20 cellular contexts compared by ENCODE assay signal in genomic region chr7:103888603-103889153, GRCh38.
"Had no signal": no experiment of that assay in that cellular context is flagged by ENCODE, and none has a peak within 500 bp of the region (broad histone marks: within the 10 kb centered on the region; RNA-seq: fewer than 3 reads in every experiment).

No MANE protein-coding gene starts in this region.

- H3K27ac ChIP-seq: epithelial cell of prostate, esophagus squamous epithelium, gastroesophageal sphincter, left ventricle myocardium inferior, testis, upper lobe of right lung had no signal

- H3K9me3 ChIP-seq: esophagus squamous epithelium, gastroesophageal sphincter, mucosa of descending colon, testis, upper lobe of right lung had no signal

- H3K36me3 ChIP-seq: esophagus squamous epithelium, gastroesophageal sphincter, left ventricle myocardium inferior, tibial nerve, upper lobe of right lung had no signal

- H3K4me3 Mint-ChIP-seq: dendritic cell treated with granulocyte-macrophage colony-stimulating factor and Interleukin-4, amounts not matched to agents 40 ng/mL and 50 ng/mL, for 4 days; effector memory CD8-positive, alpha-beta T cell; immature natural killer cell; naive thymus-derived CD8-positive, alpha-beta T cell had no signal

- H3K36me3 Mint-ChIP-seq: immature natural killer cell; naive thymus-derived CD8-positive, alpha-beta T cell had no signal

- H3K4me1 ChIP-seq: esophagus squamous epithelium, gastroesophageal sphincter, left ventricle myocardium inferior, testis, upper lobe of right lung had no signal

- H3K27ac Mint-ChIP-seq: dendritic cell treated with granulocyte-macrophage colony-stimulating factor and Interleukin-4, amounts not matched to agents 40 ng/mL and 50 ng/mL, for 4 days; effector memory CD8-positive, alpha-beta T cell; immature natural killer cell; naive thymus-derived CD8-positive, alpha-beta T cell had no signal

- H3K27me3 Mint-ChIP-seq: dendritic cell treated with granulocyte-macrophage colony-stimulating factor and Interleukin-4, amounts not matched to agents 40 ng/mL and 50 ng/mL, for 4 days; effector memory CD8-positive, alpha-beta T cell had no signal

- H3K27me3 ChIP-seq: esophagus squamous epithelium, gastroesophageal sphincter, testis, tibial nerve, upper lobe of right lung had no signal

- DNase-seq: cerebellar nuclear complex; effector memory CD8-positive, alpha-beta T cell; esophagus squamous epithelium; foreskin fibroblast; immature natural killer cell; left ventricle myocardium inferior; mucosa of descending colon; naive thymus-derived CD8-positive, alpha-beta T cell; posterior cingulate gyrus; stimulated activated CD4-positive, alpha-beta T cell treated with anti-CD3 and anti-CD28 coated beads, Interleukin-2, amount 100 ng/mL, for 24 hours; stimulated activated naive CD8-positive, alpha-beta T cell treated with anti-CD3 and anti-CD28 coated beads, Interleukin-15, Interleukin-2, amounts not matched to agents 100 U/mL and 50 U/mL, for 24 hours; testis; upper lobe of right lung had no signal

- H3K4me1 Mint-ChIP-seq: immature natural killer cell; naive thymus-derived CD8-positive, alpha-beta T cell had no signal

- FAIRE-seq: colon, keratinocyte had no signal

- ATAC-seq: effector memory CD8-positive, alpha-beta T cell; gastroesophageal sphincter; mucosa of descending colon; naive thymus-derived CD8-positive, alpha-beta T cell; sciatic nerve; stimulated activated naive CD8-positive, alpha-beta T cell treated with anti-CD3 and anti-CD28 coated beads, Interleukin-15, Interleukin-2, amounts not matched to agents 100 U/mL and 50 U/mL, for 24 hours; upper lobe of right lung had no signal

- H3K4me3 ChIP-seq: esophagus squamous epithelium, gastroesophageal sphincter, left ventricle myocardium inferior, mucosa of descending colon, testis, tibial nerve, upper lobe of right lung had no signal
